Comparison of ENCODE assay signal across 8 cellular contexts in the genomic region with DNA sequence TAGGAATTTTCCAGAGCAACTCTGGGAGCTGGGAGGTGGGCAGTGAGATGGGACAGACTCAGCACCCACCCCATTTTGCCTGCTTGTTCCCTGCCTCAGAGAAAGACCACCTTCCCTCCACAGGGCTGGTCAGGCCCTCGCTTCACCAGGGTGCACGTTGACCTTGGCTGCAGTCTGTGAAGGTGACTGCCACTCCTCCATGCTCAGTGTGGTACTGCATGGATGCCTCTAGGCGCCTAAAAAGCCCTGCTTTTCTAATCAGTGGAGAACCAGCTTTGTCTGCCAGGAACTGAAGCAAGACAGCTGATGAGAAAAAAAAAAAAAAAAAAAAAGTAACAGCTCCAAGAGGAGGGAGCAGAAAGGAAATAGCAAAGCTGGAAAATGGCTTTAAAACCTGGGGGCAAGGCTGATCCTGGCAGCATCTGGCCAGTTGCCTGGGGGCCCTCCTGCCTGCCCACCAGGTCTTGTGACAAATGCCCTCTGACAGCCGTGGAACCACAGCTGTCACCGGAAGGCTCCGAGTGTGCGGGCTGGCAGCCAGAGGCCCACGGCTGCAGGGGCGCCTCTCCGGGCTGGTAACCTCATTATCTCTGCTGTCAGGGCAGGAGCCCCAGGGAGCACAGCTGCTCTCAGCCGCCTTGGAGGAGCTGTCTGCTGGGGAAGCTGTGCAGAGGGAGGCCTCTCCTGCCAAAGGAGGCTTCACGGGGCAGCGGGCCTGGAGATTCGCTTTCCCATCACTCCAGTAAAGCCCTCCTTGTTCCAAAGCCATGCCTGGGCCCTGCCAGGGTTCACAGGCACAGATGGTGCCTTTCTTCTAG. TPM values are rescaled to one million over a fixed set of nuclear protein-coding genes. Genes with fewer than 3 reads are reported as not detected.
DNase-seq lines count a peak whose midpoint lies in the region; ATAC-seq and TF ChIP-seq lines count a peak whose summit lies in the region.

No MANE protein-coding gene starts in this region.

- H3K9me3 Mint-ChIP-seq in stimulated activated naive CD8-positive, alpha-beta T cell treated with anti-CD3 and anti-CD28 coated beads, Interleukin-15, amount 100 ng/mL, for 72 hours: no peaks in the 10 kb centered on the region

- H3K9me3 ChIP-seq in mesodermal cell (ENCODE audit: control insufficient read depth, low read length): no peaks in the 10 kb centered on the region
- H3K9me3 ChIP-seq in upper lobe of left lung: no peaks in the 10 kb centered on the region

- 69 to 74% methylated on average over 12 to 13 of the region's 14 CpGs for WGBS in mesodermal cell (ENCODE audit: insufficient coverage in 2 of 2), 2 experiments
- WGBS in upper lobe of left lung, 2 donors: 59 to 75% methylated on average over 10 to 14 of the region's 14 CpGs

- H3K27ac Mint-ChIP-seq in stimulated activated naive CD8-positive, alpha-beta T cell treated with anti-CD3 and anti-CD28 coated beads, Interleukin-15, amount 100 ng/mL, for 72 hours: no peak overlapping the region

- H3K4me3 ChIP-seq in mesodermal cell (ENCODE audit: extremely low read depth, insufficient read depth, low read length, poor library complexity, severe bottlenecking) (no peak overlapping the region), upper lobe of left lung (no peak overlapping the region)

- peak; percentile 16 for DNase-seq in NCI-H2029 (lab: John Stamatoyannopoulos, UW)
- DNase-seq in cerebellum (ENCODE audit: low spot score): peak; percentile 72
- DNase-seq in upper lobe of left lung: peak in 1 of 2 donors; percentile 86
- DNase-seq in stimulated activated naive CD8-positive, alpha-beta T cell treated with anti-CD3 and anti-CD28 coated beads, Interleukin-15, amount 100 ng/mL, for 72 hours: no peak
- no peak for DNase-seq in NCI-H1048 (lab: John Stamatoyannopoulos, UW)
- no peak for DNase-seq in activated effector memory CD4-positive, alpha-beta T cell treated with Interleukin-2 at 50 U/mL for 16 hours

- H3K4me1 ChIP-seq in mesodermal cell (ENCODE audit: control insufficient read depth, insufficient read depth, low read length, poor library complexity, severe bottlenecking): peaks cover 20% of the 10 kb centered on the region
- peaks cover 0 to 5% (median 2%) of the 10 kb centered on the region in 4 donors for H3K4me1 ChIP-seq in upper lobe of left lung

- H3K4me3 Mint-ChIP-seq in stimulated activated naive CD8-positive, alpha-beta T cell treated with anti-CD3 and anti-CD28 coated beads, Interleukin-15, amount 100 ng/mL, for 72 hours: no peak overlapping the region

- peaks cover 8% of the 10 kb centered on the region for H3K4me1 Mint-ChIP-seq in stimulated activated naive CD8-positive, alpha-beta T cell treated with anti-CD3 and anti-CD28 coated beads, Interleukin-15, amount 100 ng/mL, for 72 hours

- H3K27ac ChIP-seq in mesodermal cell (ENCODE audit: low read depth, low read length, severe bottlenecking): peak overlapping the region; percentile 31
- peak overlapping the region in 3 of 4 donors; percentile 57 to 65 (median 58) for H3K27ac ChIP-seq in upper lobe of left lung

- no peaks in the 10 kb centered on the region for H3K36me3 ChIP-seq in mesodermal cell (ENCODE audit: control insufficient read depth, insufficient read depth, low read length)
- H3K36me3 ChIP-seq in upper lobe of left lung: peaks cover 0 to 5% (median 0%) of the 10 kb centered on the region in 4 donors

- no peaks in the 10 kb centered on the region for H3K27me3 ChIP-seq in upper lobe of left lung

- TF ChIP-seq CTCF in upper lobe of left lung (IDR thresholded peaks at IDR 0.05): no peak

- peak; percentile 56 for ATAC-seq in GM19463 (IDR thresholded peaks at IDR 0.05; ENCODE audit: unreplicated experiment)
- ATAC-seq in upper lobe of left lung (ENCODE audit: low FRiP score in 2 of 2): peak in 1 of 2 donors; percentile 42
- ATAC-seq in stimulated activated naive CD8-positive, alpha-beta T cell treated with anti-CD3 and anti-CD28 coated beads, Interleukin-15, amount 100 ng/mL, for 72 hours: no peak

- peaks cover 22% of the 10 kb centered on the region for H3K27me3 Mint-ChIP-seq in stimulated activated naive CD8-positive, alpha-beta T cell treated with anti-CD3 and anti-CD28 coated beads, Interleukin-15, amount 100 ng/mL, for 72 hours

- no peak for TF ChIP-seq POLR2A in upper lobe of left lung (IDR thresholded peaks at IDR 0.05)

- TF ChIP-seq EP300 in upper lobe of left lung (IDR thresholded peaks at IDR 0.05): no peak

RNA-seq across cellular contexts. Expression of a gene that starts 13.7 kb away (rescaled TPM):
- total RNA-seq in cerebellum (8.2 TPM), upper lobe of left lung (10 to 100 TPM in 1 of 6 donors, 1 to 10 TPM in 4, under 1 TPM in 1; 0.79 to 11.9 (median 4.4) TPM)
- polyA plus RNA-seq in mesodermal cell (2013, experiment 1 of 2): 1.2 TPM
- polyA plus RNA-seq in mesodermal cell (2013, experiment 2 of 2): 1.4 TPM

Comparison
In these comparisons a context has a peak if more than half of its experiments do, and no peak if none do; other contexts are left out.
1. DNase-seq: peak in NCI-H2029 (single experiment) and cerebellum (single experiment); none in stimulated activated naive CD8-positive, alpha-beta T cell treated with anti-CD3 and anti-CD28 coated beads, Interleukin-15, amount 100 ng/mL, for 72 hours (0 of 2), NCI-H1048 (single experiment) and activated effector memory CD4-positive, alpha-beta T cell treated with Interleukin-2 at 50 U/mL for 16 hours (single experiment).